ENCODE assay signal across 8 cellular contexts in the genomic region with DNA sequence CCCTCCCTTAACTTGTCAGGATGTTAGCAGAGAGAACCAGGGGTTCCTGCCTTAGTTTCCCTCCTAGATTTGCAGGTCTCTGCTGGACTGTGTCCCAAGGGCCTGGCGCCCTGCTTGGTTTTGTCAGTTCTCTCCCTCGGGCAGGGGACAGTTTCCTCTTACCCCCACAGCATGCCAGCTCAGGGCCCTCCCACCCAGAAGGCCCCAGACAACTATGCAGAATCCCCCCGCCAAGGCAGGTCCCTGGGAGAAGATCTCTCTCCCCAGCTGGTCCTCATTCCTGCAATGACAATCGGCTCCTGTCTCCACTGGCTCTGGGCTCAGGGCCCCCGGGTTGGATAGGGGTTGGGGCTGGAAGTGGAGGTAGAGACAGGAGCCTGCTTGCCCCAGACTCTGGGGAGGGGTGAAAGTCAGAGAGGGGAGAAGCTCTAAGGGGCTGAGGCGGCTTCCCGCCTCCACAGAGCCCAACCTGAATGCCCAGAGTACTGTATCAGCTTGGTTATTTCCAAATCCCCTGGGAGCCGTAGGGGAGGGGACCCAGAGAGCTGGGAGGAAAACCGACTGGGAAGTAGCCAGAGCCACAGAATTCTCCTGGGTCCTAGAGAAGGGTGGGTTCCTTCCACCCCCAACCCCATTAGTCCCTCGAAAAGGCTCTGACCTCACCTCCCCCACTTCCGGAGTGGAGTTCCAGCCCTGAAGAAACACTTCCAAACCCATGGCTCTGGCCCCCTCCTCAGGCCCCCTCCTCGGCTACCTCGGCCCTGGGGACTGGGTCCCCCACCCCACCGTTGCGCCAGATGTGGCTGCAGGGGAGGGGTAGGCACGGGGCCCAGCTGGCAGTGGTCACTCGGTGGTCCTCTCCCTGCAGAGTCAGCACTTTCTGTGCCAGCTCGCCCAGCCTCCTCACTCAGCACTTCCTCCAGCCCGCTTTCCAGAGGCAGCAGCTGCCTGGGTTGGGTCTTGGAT.
DNase-seq lines count a peak whose midpoint lies in the region; ATAC-seq and TF ChIP-seq lines count a peak whose summit lies in the region.

No MANE protein-coding gene starts in this region.

- no peak for TF ChIP-seq CTCF in nephron progenitor cell (IDR thresholded peaks at IDR 0.05)
- TF ChIP-seq CTCF in GM13976 (IDR thresholded peaks at IDR 0.05; ENCODE audit: borderline replicate concordance, control extremely low read depth, extremely low read depth, insufficient read depth, missing control alignments): no peak

- ATAC-seq in effector memory CD8-positive, alpha-beta T cell (replicated peaks): no peak
- ATAC-seq in GM21360 (IDR thresholded peaks at IDR 0.05; ENCODE audit: unreplicated experiment) (no peak), GM19397 (IDR thresholded peaks at IDR 0.05; ENCODE audit: unreplicated experiment) (no peak)

- peaks cover 34 to 36% of the 10 kb centered on the region in 2 donors for H3K4me1 Mint-ChIP-seq in effector memory CD8-positive, alpha-beta T cell (ENCODE audit: low read depth in 2 of 2)
- H3K4me1 Mint-ChIP-seq in nephron progenitor cell: peaks cover 61% of the 10 kb centered on the region

- peaks cover 19% of the 10 kb centered on the region for H3K36me3 Mint-ChIP-seq in effector memory CD8-positive, alpha-beta T cell (ENCODE audit: insufficient read depth)
- H3K36me3 Mint-ChIP-seq in nephron progenitor cell (ENCODE audit: low read depth): peaks cover 22% of the 10 kb centered on the region

- no peaks in the 10 kb centered on the region for H3K27me3 Mint-ChIP-seq in effector memory CD8-positive, alpha-beta T cell
- H3K27me3 Mint-ChIP-seq in nephron progenitor cell (ENCODE audit: low read depth, poor library complexity): peaks cover 6% of the 10 kb centered on the region

- in situ Hi-C loops in GM13976 (cut with MboI; ENCODE audit: low sequenced_read_pairs, unreplicated experiment): no loop called here

- no peak overlapping the region for H3K4me3 Mint-ChIP-seq in effector memory CD8-positive, alpha-beta T cell
- peak overlapping the region; percentile 61 for H3K4me3 Mint-ChIP-seq in nephron progenitor cell

- peak overlapping the region; percentile 23 to 91 for H3K27ac Mint-ChIP-seq in effector memory CD8-positive, alpha-beta T cell
- peak overlapping the region; percentile 97 for H3K27ac Mint-ChIP-seq in nephron progenitor cell

- peak; percentile 31 for DNase-seq in DMS153 (lab: John Stamatoyannopoulos, UW)
- peak; percentile 46 for DNase-seq in NCI-H2107 treated with DMSO at 0.1 percent for 48 hours (lab: John Stamatoyannopoulos, UW; ENCODE audit: unreplicated experiment)
- DNase-seq in effector memory CD8-positive, alpha-beta T cell: no peak
- DNase-seq in nephron progenitor cell: peak; percentile 61
- no peak for DNase-seq in NCI-H2081 treated with DMSO at 0.1 percent for 48 hours (lab: John Stamatoyannopoulos, UW)
- no peak for DNase-seq in GM13976 (ENCODE audit: low spot score)

- no peaks in the 10 kb centered on the region for H3K9me3 Mint-ChIP-seq in effector memory CD8-positive, alpha-beta T cell
- H3K9me3 Mint-ChIP-seq in nephron progenitor cell: peaks cover 17% of the 10 kb centered on the region

Comparison
In these comparisons a context has a peak if more than half of its experiments do, and no peak if none do; other contexts are left out.
1. DNase-seq: peak in DMS153 (single experiment), NCI-H2107 treated with DMSO at 0.1 percent for 48 hours (single experiment) and nephron progenitor cell (single experiment); none in effector memory CD8-positive, alpha-beta T cell (0 of 3), NCI-H2081 treated with DMSO at 0.1 percent for 48 hours (single experiment) and GM13976 (single experiment).